12 cellular contexts compared by ENCODE assay signal in the genomic region with DNA sequence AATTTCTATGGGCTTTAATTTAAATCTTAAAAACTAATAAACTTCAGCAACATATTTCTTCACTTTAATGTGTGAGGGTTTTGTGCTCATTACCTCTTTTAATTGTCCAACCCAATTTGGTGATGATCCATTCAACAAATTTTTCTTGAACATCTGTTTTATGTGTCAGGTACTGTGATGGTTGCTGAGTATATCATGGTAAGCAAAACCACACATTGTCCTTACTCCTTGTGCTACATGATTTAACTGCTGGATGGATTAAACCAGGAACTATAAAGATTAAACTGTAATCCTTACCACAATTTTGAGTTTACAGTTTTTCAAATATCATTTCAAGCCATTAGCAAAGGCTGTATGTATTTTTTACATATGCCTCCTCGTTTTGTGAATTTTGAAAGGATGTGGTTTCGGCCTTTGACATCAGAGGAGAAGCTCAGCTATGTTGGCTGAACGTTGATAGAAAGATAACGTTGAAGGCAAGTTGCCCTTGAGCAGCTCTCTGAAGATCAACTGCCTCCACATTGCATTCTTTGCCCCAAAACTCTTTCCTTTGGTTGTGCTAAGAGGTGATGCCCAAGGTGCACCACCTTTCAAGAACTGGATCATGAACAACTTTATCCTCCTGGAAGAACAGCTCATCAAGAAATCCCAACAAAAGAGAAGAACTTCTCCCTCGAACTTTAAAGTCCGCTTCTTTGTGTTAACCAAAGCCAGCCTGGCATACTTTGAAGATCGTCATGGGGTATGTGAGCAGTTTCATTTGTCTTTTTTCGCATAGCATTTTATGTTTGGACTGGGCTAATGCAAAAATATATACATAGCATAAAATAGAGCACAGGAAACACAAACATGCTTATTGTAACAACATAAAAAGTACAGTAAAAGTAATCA. TPM values are rescaled to one million over a fixed set of nuclear protein-coding genes. Genes with fewer than 3 reads are reported as not detected.
DNase-seq lines count a peak whose midpoint lies in the region; ATAC-seq lines count a peak whose summit lies in the region.
"Had no signal": no experiment of that assay in that cellular context is flagged by ENCODE, and none has a peak within 500 bp of the region (broad histone marks: within the 10 kb centered on the region; RNA-seq: fewer than 3 reads in every experiment).

TSS of gene ITK (plus strand) at position 467 of the 891 bp plus-strand sequence. CDS start at position 605, 138 bp downstream.

- H3K36me3 ChIP-seq in muscle layer of duodenum (ENCODE audit: control insufficient read depth in 1 of 2, insufficient read depth in 2 of 2, low read length in 2 of 2): no peaks in the 10 kb centered on the region

- peaks cover 47% of the 10 kb centered on the region for H3K36me3 Mint-ChIP-seq in activated CD8-positive, alpha-beta T cell treated with anti-CD3 and anti-CD28 coated beads, Interleukin-2, amount 10 ng/mL, durations not matched to agents 7 days and 5 days (ENCODE audit: low read depth)

- H3K4me1 Mint-ChIP-seq in activated CD8-positive, alpha-beta T cell treated with anti-CD3 and anti-CD28 coated beads, Interleukin-2, amount 10 ng/mL, durations not matched to agents 7 days and 5 days (ENCODE audit: low read depth): peaks cover 47% of the 10 kb centered on the region
- H3K4me1 Mint-ChIP-seq: nephron progenitor cell had no signal

- peak within 1 kb of the TSS; percentile 98 for H3K27ac Mint-ChIP-seq in activated CD8-positive, alpha-beta T cell treated with anti-CD3 and anti-CD28 coated beads, Interleukin-2, amount 10 ng/mL, durations not matched to agents 7 days and 5 days
- H3K27ac Mint-ChIP-seq: nephron progenitor cell had no signal

- H3K4me1 ChIP-seq in muscle layer of duodenum (ENCODE audit: control insufficient read depth in 1 of 2, insufficient read depth in 2 of 2, low read length in 2 of 2): no peaks in the 10 kb centered on the region
- H3K4me1 ChIP-seq: body of pancreas had no signal

- peak; percentile 52 for DNase-seq in stimulated activated CD4-positive, alpha-beta T cell treated with anti-CD3 and anti-CD28 coated beads, Interleukin-4, amount 100 ng/mL, for 24 hours
- no peak for DNase-seq in stimulated activated CD4-positive, alpha-beta T cell treated with anti-CD3 and anti-CD28 coated beads, Interleukin-12 subunit alpha, Interleukin-12 subunit beta, amount 100 ng/mL, for 4 hours
- DNase-seq in activated CD8-positive, alpha-beta T cell treated with anti-CD3 and anti-CD28 coated beads, Interleukin-2, amount 10 ng/mL, durations not matched to agents 7 days and 5 days: peak; percentile 80
- DNase-seq in NCI-H345 (lab: John Stamatoyannopoulos, UW) (no peak), OCI-M2 (lab: John Stamatoyannopoulos, UW; ENCODE audit: unreplicated experiment) (no peak), glomerular visceral epithelial cell (ENCODE audit: extremely low spot score) (no peak)
- DNase-seq: body of pancreas, nephron progenitor cell, SHP77 treated with DMSO at 0.1 percent for 48 hours had no signal

- H3K27ac ChIP-seq in muscle layer of duodenum (ENCODE audit: low read length): peak within 1 kb of the TSS; percentile 0
- H3K27ac ChIP-seq: body of pancreas had no signal

- no peak within 1 kb of the TSS for H3K4me3 ChIP-seq in muscle layer of duodenum (ENCODE audit: low read depth in 1 of 2, low read length in 2 of 2)
- H3K4me3 ChIP-seq: body of pancreas had no signal

- POLR2A ChIA-PET in activated CD8-positive, alpha-beta T cell treated with anti-CD3 and anti-CD28 coated beads, Interleukin-2, amount 10 ng/mL, durations not matched to agents 7 days and 5 days (lab: Charles Lee): interaction anchor here (0.6 to 16.5 kb wide), 23 partner anchors 8 to 260 kb away, joined by 3 to 176 read pairs (median 6); partner anchors contain the start of genes CYFIP2, HAVCR2 and MED7

- H3K27me3 Mint-ChIP-seq in activated CD8-positive, alpha-beta T cell treated with anti-CD3 and anti-CD28 coated beads, Interleukin-2, amount 10 ng/mL, durations not matched to agents 7 days and 5 days (ENCODE audit: low read depth): no peaks in the 10 kb centered on the region

- H3K9me3 Mint-ChIP-seq in activated CD8-positive, alpha-beta T cell treated with anti-CD3 and anti-CD28 coated beads, Interleukin-2, amount 10 ng/mL, durations not matched to agents 7 days and 5 days (ENCODE audit: insufficient read depth): no peaks in the 10 kb centered on the region
- H3K9me3 Mint-ChIP-seq: nephron progenitor cell had no signal

- no peaks in the 10 kb centered on the region for H3K9me3 ChIP-seq in muscle layer of duodenum (ENCODE audit: control insufficient read depth in 1 of 2, low read length in 2 of 2)
- H3K9me3 ChIP-seq: body of pancreas had no signal

- ATAC-seq in activated CD8-positive, alpha-beta T cell treated with anti-CD3 and anti-CD28 coated beads, Interleukin-2, amount 10 ng/mL, durations not matched to agents 7 days and 5 days: peak; percentile 80
- no peak for ATAC-seq in HG03175 (IDR thresholded peaks at IDR 0.05; ENCODE audit: unreplicated experiment)
- ATAC-seq: body of pancreas had no signal

- CTCF ChIA-PET in activated CD8-positive, alpha-beta T cell treated with anti-CD3 and anti-CD28 coated beads, Interleukin-2, amount 10 ng/mL, durations not matched to agents 7 days and 5 days (lab: Charles Lee): interaction anchor here (0.8 to 2.5 kb wide), 17 partner anchors 8 to 123 kb away, joined by 3 to 27 read pairs (median 7); partner anchors contain the start of gene MED7

- H3K27me3 ChIP-seq in muscle layer of duodenum (ENCODE audit: low read depth, low read length): no peaks in the 10 kb centered on the region

- peak within 1 kb of the TSS; percentile 99 for H3K4me3 Mint-ChIP-seq in activated CD8-positive, alpha-beta T cell treated with anti-CD3 and anti-CD28 coated beads, Interleukin-2, amount 10 ng/mL, durations not matched to agents 7 days and 5 days
- H3K4me3 Mint-ChIP-seq: nephron progenitor cell had no signal

RNA-seq across cellular contexts. Expression of gene ITK, which starts in this region (rescaled TPM):
- total RNA-seq in activated CD8-positive, alpha-beta T cell treated with anti-CD3 and anti-CD28 coated beads, Interleukin-2, amount 10 ng/mL, durations not matched to agents 7 days and 5 days: 100 to 1,000 TPM; 254 to 263 TPM
- total RNA-seq: kidney epithelial cell had no signal

Comparison
In these comparisons a context has a peak if more than half of its experiments do, and no peak if none do; other contexts are left out.
1. DNase-seq: peak in stimulated activated CD4-positive, alpha-beta T cell treated with anti-CD3 and anti-CD28 coated beads, Interleukin-4, amount 100 ng/mL, for 24 hours (single experiment) and activated CD8-positive, alpha-beta T cell treated with anti-CD3 and anti-CD28 coated beads, Interleukin-2, amount 10 ng/mL, durations not matched to agents 7 days and 5 days (single experiment); none in stimulated activated CD4-positive, alpha-beta T cell treated with anti-CD3 and anti-CD28 coated beads, Interleukin-12 subunit alpha, Interleukin-12 subunit beta, amount 100 ng/mL, for 4 hours (single experiment), NCI-H345 (single experiment), OCI-M2 (single experiment) and glomerular visceral epithelial cell (single experiment).